ENCODE assay signal across 1 cellular context in genomic region chr1:147292635-147293251, GRCh38.
TF ChIP-seq lines count a peak whose summit lies in the region.

No MANE protein-coding gene starts in this region.

TF ChIP-seq in GM23338, 12 proteins besides CTCF, POLR2A, EP300 and RAD21 (continued from another document):
- no peak for TF ChIP-seq ETS1 (IDR thresholded peaks at IDR 0.05)
- TF ChIP-seq REST (IDR thresholded peaks at IDR 0.05; ENCODE audit: unreplicated experiment), result no peak
- TF ChIP-seq POLR2AphosphoS5 (IDR thresholded peaks at IDR 0.05; ENCODE audit: low read depth), result no peak
